8 cellular contexts compared by ENCODE assay signal in genomic region chr5:76402880-76403712, GRCh38. TPM values are rescaled to one million over a fixed set of nuclear protein-coding genes. Genes with fewer than 3 reads are reported as not detected.
DNase-seq lines count a peak whose midpoint lies in the region; ATAC-seq and TF ChIP-seq lines count a peak whose summit lies in the region.

TSS of gene IQGAP2 (plus strand) at chr5:76403285. CDS start at chr5:76403546, 261 bp downstream.

- peaks cover 18% of the 10 kb centered on the region for H3K36me3 Mint-ChIP-seq in CD4-positive, alpha-beta T cell (ENCODE audit: low read depth)
- no peaks in the 10 kb centered on the region for H3K36me3 Mint-ChIP-seq in type B pancreatic cell

- intact Hi-C loops in CD4-positive, alpha-beta T cell (cut with DNase I, micrococcal nuclease) = loop anchor here (1.0 to 10.0 kb wide), 9 partner anchors 18 to 888 kb away; partner anchors contain the start of genes CERT1 (in 1 of the 2) and POLK (in 1 of the 2)
- intact Hi-C loops in Right ventricle myocardium inferior (cut with DNase I) = no loop called here

- POLR2A ChIA-PET in CD4-positive, alpha-beta T cell (lab: Charles Lee) = interaction anchor here (0.6 to 5.0 kb wide), 24 partner anchors 11 to 180 kb away, joined by 3 to 136 read pairs (median 5); no protein-coding TSS in a partner anchor

- H3K9me3 ChIP-seq in CD4-positive, alpha-beta T cell (ENCODE audit: control insufficient read depth, low read length) = no peaks in the 10 kb centered on the region

- no peaks in the 10 kb centered on the region for H3K27me3 ChIP-seq in CD4-positive, alpha-beta T cell (ENCODE audit: control insufficient read depth, insufficient read depth, low read length)

- TF ChIP-seq CTCF in CD4-positive, alpha-beta T cell (IDR thresholded peaks at IDR 0.05) = peak; percentile 78
- peak; percentile 88 for TF ChIP-seq CTCF in type B pancreatic cell (conservative IDR thresholded peaks at IDR 0.05)

- H3K9me3 Mint-ChIP-seq in CD4-positive, alpha-beta T cell = no peaks in the 10 kb centered on the region
- no peaks in the 10 kb centered on the region for H3K9me3 Mint-ChIP-seq in type B pancreatic cell

- H3K4me1 Mint-ChIP-seq in CD4-positive, alpha-beta T cell (ENCODE audit: low read depth) = peaks cover 67% of the 10 kb centered on the region
- H3K4me1 Mint-ChIP-seq in type B pancreatic cell (ENCODE audit: unreplicated experiment) = peaks cover 13% of the 10 kb centered on the region

- in situ Hi-C loops in SK-MEL-5 (cut with HindIII; ENCODE audit: low pct_unique_long_range_greater_than_20kb, low sequenced_read_pairs) = no loop called here

- CTCF ChIA-PET in CD4-positive, alpha-beta T cell (lab: Charles Lee) = interaction anchor here (0.7 to 6.3 kb wide), 24 partner anchors 9 to 180 kb away, joined by 3 to 75 read pairs (median 5); no protein-coding TSS in a partner anchor

- ATAC-seq in CD4-positive, alpha-beta T cell (ENCODE audit: poor library complexity) = peak; percentile 58
- peak; percentile 58 for ATAC-seq in GM19351 (IDR thresholded peaks at IDR 0.05; ENCODE audit: unreplicated experiment)
- peak; percentile 47 for ATAC-seq in HG03460 (IDR thresholded peaks at IDR 0.05; ENCODE audit: unreplicated experiment)
- ATAC-seq in Right ventricle myocardium inferior = peak; percentile 82

- DNase-seq in CD4-positive, alpha-beta T cell = peak; percentile 64 to 90 (median 74)
- DNase-seq in SK-MEL-5 (ENCODE audit: low read depth, low spot score) (peak; percentile 48), Right ventricle myocardium inferior (ENCODE audit: missing footprints) (peak; percentile 89), pons (ENCODE audit: low spot score) (peak; percentile 60), type B pancreatic cell (ENCODE audit: extremely low spot score, unreplicated experiment) (peak; percentile 83)
- DNase-seq in activated gamma-delta T cell treated with anti-CD3 and anti-CD28 coated beads, Interleukin-2, amount 50 U/mL, for 16 hours (ENCODE audit: low read depth) = peak; percentile 69

- H3K27me3 Mint-ChIP-seq in CD4-positive, alpha-beta T cell = no peaks in the 10 kb centered on the region
- H3K27me3 Mint-ChIP-seq in type B pancreatic cell = peaks cover 18% of the 10 kb centered on the region

- peak within 1 kb of the TSS; percentile 92 for H3K4me3 Mint-ChIP-seq in CD4-positive, alpha-beta T cell
- H3K4me3 Mint-ChIP-seq in type B pancreatic cell = peak within 1 kb of the TSS; percentile 96

- H3K27ac ChIP-seq in CD4-positive, alpha-beta T cell (ENCODE audit: low read depth, low read length) = peak within 1 kb of the TSS; percentile 93

- peak within 1 kb of the TSS; percentile 94 for H3K27ac Mint-ChIP-seq in CD4-positive, alpha-beta T cell
- H3K27ac Mint-ChIP-seq in type B pancreatic cell = peak within 1 kb of the TSS; percentile 79

RNA-seq across cellular contexts. Expression of gene IQGAP2, which starts in this region (rescaled TPM):
- 10 to 100 TPM; 58.8 TPM for total RNA-seq in CD4-positive, alpha-beta T cell
- total RNA-seq in SK-MEL-5 (2014; rRNA removed; shearing (Covaris generic)) = 0.95 and 0.98 TPM in 2 replicates
- polyA plus RNA-seq in SK-MEL-5 (2015; cell fraction: cytosol; rRNA removed) = 0.27 and 6.0 TPM in 2 replicates
- polyA plus RNA-seq in SK-MEL-5 (2015; cell fraction: nucleus; rRNA removed) = 2.8 and 4.1 TPM in 2 replicates
- total RNA-seq in Right ventricle myocardium inferior = 4.9 TPM
- 20.2 and 24.7 TPM in 2 replicates for total RNA-seq in type B pancreatic cell (ENCODE audit: low replicate concordance)

Comparison
In these comparisons a context has a peak if more than half of its experiments do, and no peak if none do; other contexts are left out.
1. Peak in every context shown above with its lines: DNase-seq, ATAC-seq and H3K27ac ChIP-seq.